9 cellular contexts compared by ENCODE assay signal in genomic region chr22:38753894-38754246, GRCh38. TPM values are rescaled to one million over a fixed set of nuclear protein-coding genes. Genes with fewer than 3 reads are reported as not detected.
A peak's percentile ranks its signal among the peaks of the same experiment; 100 is the strongest.
DNase-seq lines count a peak whose midpoint lies in the region; ATAC-seq, FAIRE-seq and TF ChIP-seq lines count a peak whose summit lies in the region.
"Had no signal": no experiment of that assay in that cellular context is flagged by ENCODE, and none has a peak within 500 bp of the region (broad histone marks: within the 10 kb centered on the region; RNA-seq: fewer than 3 reads in every experiment).

No MANE protein-coding gene starts in this region.

- H3K36me3 ChIP-seq in PC-9 (ENCODE audit: low read depth): peaks cover 28% of the 10 kb centered on the region
- peaks cover 10 to 30% of the 10 kb centered on the region in 2 experiments for H3K36me3 ChIP-seq in endothelial cell of umbilical vein (ENCODE audit: control insufficient read depth in 2 of 2, extremely low read depth in 1 of 2, insufficient read depth in 2 of 2, low read length in 2 of 2)

- H3K4me2 ChIP-seq in PC-9: peak overlapping the region; percentile 89
- H3K4me2 ChIP-seq in endothelial cell of umbilical vein (ENCODE audit: insufficient read depth, low read length): peak overlapping the region; percentile 94

- FAIRE-seq in endothelial cell of umbilical vein (lab: Jason Lieb, UNC): no peak

- H3K36me3 Mint-ChIP-seq in Calu3 (ENCODE audit: insufficient read depth, unreplicated experiment): peaks cover 66% of the 10 kb centered on the region
- H3K36me3 Mint-ChIP-seq in progenitor cell of endocrine pancreas (ENCODE audit: insufficient read depth): peaks cover 5% of the 10 kb centered on the region

- H4K20me1 ChIP-seq in PC-9 (ENCODE audit: insufficient read depth): no peaks in the 10 kb centered on the region
- H4K20me1 ChIP-seq in endothelial cell of umbilical vein (replicated peaks; ENCODE audit: control insufficient read depth, extremely low read depth, insufficient read depth, low read length): no peaks in the 10 kb centered on the region

- no peak overlapping the region for H2AFZ ChIP-seq in PC-9
- H2AFZ ChIP-seq in endothelial cell of umbilical vein (ENCODE audit: low read depth, low read length): no peak overlapping the region

- peaks cover 55% of the 10 kb centered on the region for H3K4me1 ChIP-seq in PC-9 (replicated peaks; ENCODE audit: insufficient read depth)
- peaks cover 22% of the 10 kb centered on the region for H3K4me1 ChIP-seq in endothelial cell of umbilical vein (ENCODE audit: control insufficient read depth, extremely low read depth, insufficient read depth, low read length)

- no peak for TF ChIP-seq POLR2A in endothelial cell of umbilical vein (IDR thresholded peaks at IDR 0.05; ENCODE audit: low read depth, low read length)

- no peaks in the 10 kb centered on the region for H3K9me3 ChIP-seq in PC-9 (ENCODE audit: insufficient read depth, low read depth)
- H3K9me3 ChIP-seq in endothelial cell of umbilical vein (replicated peaks; ENCODE audit: control insufficient read depth, insufficient read depth, low read length): no peaks in the 10 kb centered on the region

- CTCF ChIA-PET in Calu3 (lab: Charles Lee): interaction anchor here (0.6 to 1.3 kb wide), 4 partner anchors 12 to 386 kb away, joined by 3 to 8 read pairs (median 4); no protein-coding TSS in a partner anchor
- CTCF ChIA-PET in PC-9 (lab: Charles Lee): interaction anchor here (1.0 kb wide), 1 partner anchor 12 kb away, joined by 4 read pairs; no protein-coding TSS in a partner anchor
- CTCF ChIA-PET in endothelial cell of umbilical vein (lab: Charles Lee): interaction anchor here (1.1 to 1.7 kb wide), 3 partner anchors 11 to 29 kb away, joined by 6 to 7 read pairs (median 6); no protein-coding TSS in a partner anchor

- no peak for ATAC-seq in HG03457 (IDR thresholded peaks at IDR 0.05; ENCODE audit: unreplicated experiment)

- TF ChIP-seq CTCF in Calu3 (IDR thresholded peaks at IDR 0.05; ENCODE audit: unreplicated experiment) (no peak), PC-9 (conservative IDR thresholded peaks at IDR 0.05) (no peak), endothelial cell of umbilical vein (IDR thresholded peaks at IDR 0.05; ENCODE audit: extremely low read depth in 1 of 2, insufficient read depth in 1 of 2, low read depth in 1 of 2, low read length in 2 of 2) (no peak), progenitor cell of endocrine pancreas (IDR thresholded peaks at IDR 0.05; ENCODE audit: unreplicated experiment) (no peak)

- H3K27me3 ChIP-seq in PC-9 (ENCODE audit: insufficient read depth, low read depth) (no peaks in the 10 kb centered on the region), endothelial cell of umbilical vein (ENCODE audit: control insufficient read depth in 2 of 2, insufficient read depth in 2 of 2, low read length in 2 of 2) (no peaks in the 10 kb centered on the region)

- H3K27me3 Mint-ChIP-seq in Calu3 (ENCODE audit: unreplicated experiment): no peaks in the 10 kb centered on the region
- no peaks in the 10 kb centered on the region for H3K27me3 Mint-ChIP-seq in progenitor cell of endocrine pancreas

- DNase-seq in Calu3 (no peak), PC-9 (no peak), endothelial cell of umbilical vein (ENCODE audit: low read depth, low spot score) (no peak), progenitor cell of endocrine pancreas (ENCODE audit: low spot score, unreplicated experiment) (no peak), NCI-H1092 (lab: John Stamatoyannopoulos, UW) (no peak), RPMI8226 (no peak)
- DNase-seq in activated CD4-positive, CD25-positive, alpha-beta regulatory T cell (lab: John Stamatoyannopoulos, UW): no peak
- DNase-seq: SIG-M5 had no signal

- intact Hi-C loops in Calu3 (cut with micrococcal nuclease; ENCODE audit: unreplicated experiment): loop anchor here (5.0 kb wide), 1 partner anchor 47 kb away; the partner anchor contains the start of gene GTPBP1
- intact Hi-C loops in PC-9 (cut with micrococcal nuclease; ENCODE audit: unreplicated experiment): loop anchor here (2.0 to 10.0 kb wide), 6 partner anchors 49 to 768 kb away; partner anchors contain the start of genes APOBEC3B, ATF4, GTPBP1 and PICK1
- intact Hi-C loops in endothelial cell of umbilical vein (cut with micrococcal nuclease): no loop called here

- peaks cover 38% of the 10 kb centered on the region for H3F3A ChIP-seq in PC-9 (ENCODE audit: insufficient read depth, low read depth)

- H3K9me2 ChIP-seq in PC-9 (ENCODE audit: insufficient read depth): no peaks in the 10 kb centered on the region

- H3K79me2 ChIP-seq in PC-9 (ENCODE audit: low read depth) (peaks cover 38% of the 10 kb centered on the region), endothelial cell of umbilical vein (ENCODE audit: control insufficient read depth, insufficient read depth, low read length) (peaks cover 14% of the 10 kb centered on the region)

- no peaks in the 10 kb centered on the region for H3K9me3 Mint-ChIP-seq in Calu3 (ENCODE audit: low read depth, unreplicated experiment)
- H3K9me3 Mint-ChIP-seq in progenitor cell of endocrine pancreas (ENCODE audit: low read depth): no peaks in the 10 kb centered on the region

- H3K27ac ChIP-seq in PC-9: peak overlapping the region; percentile 87
- no peak overlapping the region for H3K27ac ChIP-seq in endothelial cell of umbilical vein (ENCODE audit: insufficient read depth, low read depth, low read length)

- no peaks in the 10 kb centered on the region for H3K9me1 ChIP-seq in endothelial cell of umbilical vein (replicated peaks; ENCODE audit: control insufficient read depth, extremely low read depth, insufficient read depth, low read length)

- H3K4me1 Mint-ChIP-seq in Calu3 (ENCODE audit: low read depth, unreplicated experiment): peaks cover 22% of the 10 kb centered on the region
- peaks cover 19% of the 10 kb centered on the region for H3K4me1 Mint-ChIP-seq in progenitor cell of endocrine pancreas (ENCODE audit: low read depth)

- H3K4me3 Mint-ChIP-seq in Calu3 (ENCODE audit: low read depth, unreplicated experiment): peak overlapping the region; percentile 76
- peak overlapping the region; percentile 73 for H3K4me3 Mint-ChIP-seq in progenitor cell of endocrine pancreas (ENCODE audit: low read depth)

- H3K9ac ChIP-seq in endothelial cell of umbilical vein (replicated peaks; ENCODE audit: extremely low read depth, insufficient read depth, low read length): no peak overlapping the region

- POLR2A ChIA-PET in PC-9 (lab: Charles Lee; ENCODE audit: unreplicated experiment): interaction anchor here (0.6 kb wide), 4 partner anchors 10 to 566 kb away, joined by 4 to 12 read pairs (median 6); no protein-coding TSS in a partner anchor
- POLR2A ChIA-PET in endothelial cell of umbilical vein (lab: Charles Lee): no interaction called here

- H3K4me3 ChIP-seq in PC-9 (peak overlapping the region; percentile 89), endothelial cell of umbilical vein (replicated peaks in 1 of 3; ENCODE audit: insufficient read depth in 1 of 3, low read depth in 1 of 3, low read length in 3 of 3) (no peak overlapping the region)

- BruUV-seq in Calu3 (replicated peaks; lab: Mats Ljungman, UMichigan) (TSS peak; percentile 47), PC-9 (replicated peaks; lab: Mats Ljungman, UMichigan) (no TSS peak), endothelial cell of umbilical vein (replicated peaks; lab: Mats Ljungman, UMichigan) (TSS peak; percentile 33)

- H3K27ac Mint-ChIP-seq in Calu3 (ENCODE audit: unreplicated experiment) (peak overlapping the region; percentile 42), progenitor cell of endocrine pancreas (peak overlapping the region; percentile 70)

- dilution Hi-C loops in endothelial cell of umbilical vein (cut with MboI; ENCODE audit: extremely low pct_ligation_motif_present, low sequenced_read_pairs): no loop called here

RNA-seq across cellular contexts. Expression of gene SUN2, which starts 1.9 kb away (rescaled TPM):
- total RNA-seq in Calu3 (2022) (50.7 and 66.3 TPM in 2 replicates), PC-9 (2021) (169 and 220 TPM in 2 replicates), endothelial cell of umbilical vein (133 and 137 TPM in 2 replicates), progenitor cell of endocrine pancreas (61.8 and 66.1 TPM in 2 replicates)
- polyA plus RNA-seq in endothelial cell of umbilical vein: 74.2 and 76.7 TPM in 2 replicates
- polyA plus RNA-seq in endothelial cell of umbilical vein (2011; cell fraction: cytosol; rRNA removed): 65.0 and 75.7 TPM in 2 replicates
- polyA plus RNA-seq in endothelial cell of umbilical vein (2011; cell fraction: nucleus; rRNA removed): 88.2 and 92.7 TPM in 2 replicates
- polyA plus RNA-seq in endothelial cell of umbilical vein (2012): 51.1 and 53.0 TPM in 2 replicates
- polyA minus RNA-seq in endothelial cell of umbilical vein: 99.0 and 125 TPM in 2 replicates
- polyA minus RNA-seq in endothelial cell of umbilical vein (2011; cell fraction: cytosol; rRNA and poly(A)+ RNA removed): 32.8 TPM
- 50.8 and 52.2 TPM in 2 replicates for polyA minus RNA-seq in endothelial cell of umbilical vein (2011; cell fraction: nucleus; rRNA and poly(A)+ RNA removed)

RNA-seq across cellular contexts. Expression of gene DNAL4, which starts 40.1 kb away (rescaled TPM):
- total RNA-seq in Calu3 (2022): 14.7 and 15.6 TPM in 2 replicates
- 50.3 and 53.0 TPM in 2 replicates for total RNA-seq in PC-9 (2021)
- 12.2 and 12.9 TPM in 2 replicates for total RNA-seq in endothelial cell of umbilical vein
- 22.7 and 24.7 TPM in 2 replicates for polyA plus RNA-seq in endothelial cell of umbilical vein
- 22.4 and 27.0 TPM in 2 replicates for polyA plus RNA-seq in endothelial cell of umbilical vein (2011; cell fraction: cytosol; rRNA removed)
- 9.7 and 10.5 TPM in 2 replicates for polyA plus RNA-seq in endothelial cell of umbilical vein (2011; cell fraction: nucleus; rRNA removed)
- polyA plus RNA-seq in endothelial cell of umbilical vein (2012): 11.6 and 14.8 TPM in 2 replicates
- polyA minus RNA-seq in endothelial cell of umbilical vein: 13.4 and 13.7 TPM in 2 replicates
- polyA minus RNA-seq in endothelial cell of umbilical vein (2011; cell fraction: cytosol; rRNA and poly(A)+ RNA removed): 3.1 TPM
- polyA minus RNA-seq in endothelial cell of umbilical vein (2011; cell fraction: nucleus; rRNA and poly(A)+ RNA removed): 3.2 and 4.6 TPM in 2 replicates
- total RNA-seq in progenitor cell of endocrine pancreas: 27.1 and 28.0 TPM in 2 replicates

RNA-seq across cellular contexts. Expression of gene GTPBP1, which starts 48.1 kb away (rescaled TPM):
- total RNA-seq in Calu3 (2022): 79.1 and 91.4 TPM in 2 replicates
- 79.3 and 94.7 TPM in 2 replicates for total RNA-seq in PC-9 (2021)
- 43.9 and 50.3 TPM in 2 replicates for total RNA-seq in endothelial cell of umbilical vein
- polyA plus RNA-seq in endothelial cell of umbilical vein: 27.1 and 29.8 TPM in 2 replicates
- polyA plus RNA-seq in endothelial cell of umbilical vein (2011; cell fraction: cytosol; rRNA removed): 19.4 and 22.0 TPM in 2 replicates
- 112 and 116 TPM in 2 replicates for polyA plus RNA-seq in endothelial cell of umbilical vein (2011; cell fraction: nucleus; rRNA removed)
- polyA plus RNA-seq in endothelial cell of umbilical vein (2012): 16.2 and 19.8 TPM in 2 replicates
- 67.6 and 83.0 TPM in 2 replicates for polyA minus RNA-seq in endothelial cell of umbilical vein
- 20.6 TPM for polyA minus RNA-seq in endothelial cell of umbilical vein (2011; cell fraction: cytosol; rRNA and poly(A)+ RNA removed)
- 79.7 and 80.7 TPM in 2 replicates for polyA minus RNA-seq in endothelial cell of umbilical vein (2011; cell fraction: nucleus; rRNA and poly(A)+ RNA removed)
- 64.0 and 64.9 TPM in 2 replicates for total RNA-seq in progenitor cell of endocrine pancreas

RNA-seq across cellular contexts. Expression of gene JOSD1, which starts 53.1 kb away (rescaled TPM):
- total RNA-seq in Calu3 (2022) (58.5 and 70.0 TPM in 2 replicates), PC-9 (2021) (102 and 110 TPM in 2 replicates), endothelial cell of umbilical vein (64.9 and 73.1 TPM in 2 replicates), progenitor cell of endocrine pancreas (40.6 and 46.3 TPM in 2 replicates)
- 57.2 and 61.7 TPM in 2 replicates for polyA plus RNA-seq in endothelial cell of umbilical vein
- polyA plus RNA-seq in endothelial cell of umbilical vein (2011; cell fraction: cytosol; rRNA removed): 60.4 and 64.8 TPM in 2 replicates
- 48.7 and 58.5 TPM in 2 replicates for polyA plus RNA-seq in endothelial cell of umbilical vein (2011; cell fraction: nucleus; rRNA removed)
- polyA plus RNA-seq in endothelial cell of umbilical vein (2012): 49.1 and 54.9 TPM in 2 replicates
- 54.6 and 76.6 TPM in 2 replicates for polyA minus RNA-seq in endothelial cell of umbilical vein
- 37.7 TPM for polyA minus RNA-seq in endothelial cell of umbilical vein (2011; cell fraction: cytosol; rRNA and poly(A)+ RNA removed)
- polyA minus RNA-seq in endothelial cell of umbilical vein (2011; cell fraction: nucleus; rRNA and poly(A)+ RNA removed): 22.1 and 25.3 TPM in 2 replicates
